ENCODE assay signal across 17 cellular contexts in the genomic region with DNA sequence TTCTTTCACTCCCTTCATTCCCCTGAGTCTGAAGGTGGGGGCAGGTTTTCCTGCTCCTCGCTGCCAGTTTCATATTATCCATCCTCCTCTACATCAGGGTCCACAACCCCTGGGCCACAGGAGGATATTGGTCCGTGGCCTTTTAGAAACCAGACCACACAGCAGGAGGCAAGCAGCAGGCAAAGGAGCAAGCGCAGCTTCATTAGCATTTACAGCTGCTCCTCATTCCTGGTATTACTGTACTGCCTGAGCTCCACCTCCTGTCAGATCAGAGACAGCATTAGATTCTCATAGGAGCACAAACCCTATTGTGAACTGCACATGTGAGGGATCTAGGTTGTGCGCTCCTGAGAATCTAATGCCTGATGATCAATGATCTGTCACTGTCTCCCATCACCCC.
DNase-seq lines count a peak whose midpoint lies in the region; ATAC-seq and TF ChIP-seq lines count a peak whose summit lies in the region.
"Had no signal": no experiment of that assay in that cellular context is flagged by ENCODE, and none has a peak within 500 bp of the region (broad histone marks: within the 10 kb centered on the region; RNA-seq: fewer than 3 reads in every experiment).

No MANE protein-coding gene starts in this region.

- no peaks in the 10 kb centered on the region for H3K36me3 ChIP-seq in GM23338 (ENCODE audit: insufficient read depth)
- H3K36me3 ChIP-seq in IMR-90 (ENCODE audit: control insufficient read depth, insufficient read depth, low read length): no peaks in the 10 kb centered on the region
- no peaks in the 10 kb centered on the region for H3K36me3 ChIP-seq in Panc1 (ENCODE audit: control insufficient read depth, insufficient read depth, low read length)
- no peaks in the 10 kb centered on the region for H3K36me3 ChIP-seq in mesendoderm (ENCODE audit: control insufficient read depth, insufficient read depth, low read length)
- H3K36me3 ChIP-seq: SJSA1 had no signal

- no peak overlapping the region for H3K56ac ChIP-seq in IMR-90 (ENCODE audit: extremely low read depth, insufficient read depth, low read length)
- no peak overlapping the region for H3K56ac ChIP-seq in mesendoderm (ENCODE audit: low read length)

- H2BK15ac ChIP-seq in IMR-90 (ENCODE audit: low read depth, low read length): peak overlapping the region; percentile 81; the same call in 1 of the 3 replicates
- no peak overlapping the region for H2BK15ac ChIP-seq in mesendoderm (replicated peaks; ENCODE audit: low read depth)

- H3K27ac ChIP-seq in GM23338 (ENCODE audit: low read depth) (no peak overlapping the region), IMR-90 (ENCODE audit: insufficient read depth, low read length) (no peak overlapping the region), Panc1 (ENCODE audit: low read length) (peak overlapping the region; percentile 37; the same call in 1 of the 2 replicates), mesendoderm (ENCODE audit: low read depth, low read length) (no peak overlapping the region)
- H3K27ac ChIP-seq: HL-60, SJSA1 had no signal

- in situ Hi-C loops in IMR-90 (cut with MboI; ENCODE audit: low sequenced_read_pairs): no loop called here
- in situ Hi-C loops in Panc1 (cut with HindIII; ENCODE audit: low pct_unique_long_range_greater_than_20kb, low sequenced_read_pairs): no loop called here

- H2AFZ ChIP-seq in GM23338 (no peak overlapping the region), IMR-90 (replicated peaks; ENCODE audit: low read length, poor library complexity) (peak overlapping the region; percentile 16)

- H3K9me3 ChIP-seq in IMR-90 (ENCODE audit: control insufficient read depth, insufficient read depth, low read length) (no peaks in the 10 kb centered on the region), Panc1 (ENCODE audit: control insufficient read depth, insufficient read depth, low read depth, low read length) (no peaks in the 10 kb centered on the region)
- H3K9me3 ChIP-seq: SJSA1 had no signal

- no peak overlapping the region for H3K4me3 ChIP-seq in GM23338
- H3K4me3 ChIP-seq in IMR-90 (ENCODE audit: insufficient read depth, low read depth, low read length): no peak overlapping the region
- no peak overlapping the region for H3K4me3 ChIP-seq in Panc1 (ENCODE audit: low read depth in 2 of 2, low read length in 2 of 2)
- no peak overlapping the region for H3K4me3 ChIP-seq in mesendoderm (ENCODE audit: low read length)
- H3K4me3 ChIP-seq: SJSA1 had no signal

- no peak overlapping the region for H3K4me2 ChIP-seq in GM23338
- H3K4me2 ChIP-seq in IMR-90 (ENCODE audit: low read depth, low read length): no peak overlapping the region
- H3K4me2 ChIP-seq in mesendoderm (ENCODE audit: low read length): no peak overlapping the region

- H3K79me1 ChIP-seq in IMR-90 (ENCODE audit: low read depth in 1 of 2, low read length in 2 of 2): no peaks in the 10 kb centered on the region
- no peaks in the 10 kb centered on the region for H3K79me1 ChIP-seq in mesendoderm (ENCODE audit: low read length)

- H4K20me1 ChIP-seq in GM23338 (replicated peaks; ENCODE audit: insufficient read depth): no peaks in the 10 kb centered on the region
- H4K20me1 ChIP-seq in IMR-90 (ENCODE audit: insufficient read depth, low read length): no peaks in the 10 kb centered on the region

- H3K4me1 ChIP-seq in GM23338 (ENCODE audit: insufficient read depth) (peaks cover 5% of the 10 kb centered on the region; the same call in 1 of the 2 replicates), IMR-90 (ENCODE audit: control insufficient read depth, insufficient read depth, low read length) (peaks cover 5% of the 10 kb centered on the region; the same call in 1 of the 2 replicates), Panc1 (ENCODE audit: control insufficient read depth, insufficient read depth, low read length) (no peaks in the 10 kb centered on the region), mesendoderm (ENCODE audit: control insufficient read depth, low read depth, low read length) (peaks cover 2% of the 10 kb centered on the region)

- no peak overlapping the region for H2AK9ac ChIP-seq in IMR-90 (replicated peaks; ENCODE audit: low read depth, low read length, poor library complexity)

- 0 out of 3 replicates have a peak, but pooled peaks have one; percentile 39 for ATAC-seq in GM23338
- ATAC-seq in IMR-90 (ENCODE audit: low read depth): no peak
- no peak for ATAC-seq in Panc1

- no peak for TF ChIP-seq POLR2A in IMR-90 (IDR thresholded peaks at IDR 0.05; ENCODE audit: low read depth, low read length)

- peak overlapping the region; percentile 61; the same call in 1 of the 2 replicates for H2BK20ac ChIP-seq in IMR-90 (ENCODE audit: low read depth, low read length)

- peaks cover 12% of the 10 kb centered on the region; the same call in 2 of the 3 replicates for H3K4me1 Mint-ChIP-seq in GM23338
- peaks cover 6% of the 10 kb centered on the region for H3K4me1 Mint-ChIP-seq in nephron progenitor cell
- H3K4me1 Mint-ChIP-seq: CD8-positive, alpha-beta memory T cell had no signal

- H3K9ac ChIP-seq in IMR-90 (ENCODE audit: low read depth, low read length): no peak overlapping the region
- H3K9ac ChIP-seq in mesendoderm (ENCODE audit: low read length): no peak overlapping the region

- dilution Hi-C loops in IMR-90 (cut with HindIII; ENCODE audit: low sequenced_read_pairs, unreplicated experiment): no loop called here

- H3K27me3 Mint-ChIP-seq in GM23338 (ENCODE audit: insufficient read depth, low read depth, poor library complexity): no peaks in the 10 kb centered on the region
- no peaks in the 10 kb centered on the region for H3K27me3 Mint-ChIP-seq in nephron progenitor cell (ENCODE audit: low read depth, poor library complexity)

- H3K27ac Mint-ChIP-seq in GM23338: no peak overlapping the region
- H3K27ac Mint-ChIP-seq in nephron progenitor cell: no peak overlapping the region
- H3K27ac Mint-ChIP-seq: CD8-positive, alpha-beta memory T cell had no signal

- H3K18ac ChIP-seq in IMR-90 (ENCODE audit: low read depth, low read length): no peak overlapping the region
- no peak overlapping the region for H3K18ac ChIP-seq in mesendoderm (ENCODE audit: low read length)

- H2BK120ac ChIP-seq in IMR-90 (ENCODE audit: low read depth, low read length) (no peak overlapping the region), mesendoderm (ENCODE audit: low read depth, low read length) (no peak overlapping the region)

- no peaks in the 10 kb centered on the region for H3K9me2 ChIP-seq in GM23338 (ENCODE audit: insufficient read depth)

- no peak for TF ChIP-seq RAD21 in IMR-90 (IDR thresholded peaks at IDR 0.05; ENCODE audit: low read length)

- H4K91ac ChIP-seq in IMR-90 (ENCODE audit: insufficient read depth, low read depth, low read length): peak overlapping the region; percentile 53; the same call in 1 of the 2 replicates

- POLR2A ChIA-PET in IMR-90 (lab: Charles Lee; ENCODE audit: unreplicated experiment): no interaction called here
- POLR2A ChIA-PET in Panc1 (lab: Charles Lee): no interaction called here

- H4K5ac ChIP-seq in IMR-90 (ENCODE audit: low read depth, low read length): no peak overlapping the region
- H4K5ac ChIP-seq in mesendoderm (ENCODE audit: low read length): no peak overlapping the region

- no CpG with 5 or more reads among the region's 4 CpGs for WGBS in IMR-90 (ENCODE audit: extremely low coverage in 2 of 2, insufficient read length in 1 of 2), 2 experiments
- WGBS in mesendoderm (ENCODE audit: extremely low coverage, insufficient coverage, low lambda C conversion rate): no CpG with 5 or more reads among the region's 4 CpGs

- no peak overlapping the region for H3K4me3 Mint-ChIP-seq in GM23338
- H3K4me3 Mint-ChIP-seq in nephron progenitor cell: no peak overlapping the region
- H3K4me3 Mint-ChIP-seq: CD8-positive, alpha-beta memory T cell; H9 had no signal

- DNase-seq in GM23338 (ENCODE audit: low spot score) (no peak), IMR-90 (no peak), Panc1 (ENCODE audit: low read depth, low spot score) (no peak), mesendoderm (peak; percentile 38), RKO (ENCODE audit: low spot score) (no peak), amygdala (lab: John Stamatoyannopoulos, UW) (no peak), nephron progenitor cell (no peak)
- DNase-seq: C1 segment of cervical spinal cord; CD8-positive, alpha-beta memory T cell; DMS79; H9; NCI-H1417; NCI-H1930; NCI-H446; NCI-H748 treated with DMSO at 0.1 percent for 48 hours had no signal

- H2BK5ac ChIP-seq in IMR-90 (ENCODE audit: low read depth, low read length, poor library complexity, severe bottlenecking) (no peak overlapping the region), mesendoderm (ENCODE audit: low read length) (peak overlapping the region; percentile 21)

- H3F3A ChIP-seq in GM23338 (replicated peaks; ENCODE audit: low read depth): no peaks in the 10 kb centered on the region

- TF ChIP-seq CTCF in GM23338 (conservative IDR thresholded peaks at IDR 0.05; ENCODE audit: low read depth in 2 of 2) (no peak), IMR-90 (conservative IDR thresholded peaks at IDR 0.05; ENCODE audit: low read depth, low read length) (no peak), Panc1 (IDR thresholded peaks at IDR 0.05) (no peak), nephron progenitor cell (IDR thresholded peaks at IDR 0.05) (no peak)

- H2AK5ac ChIP-seq in IMR-90 (ENCODE audit: low read depth, low read length) (peak overlapping the region; percentile 20), mesendoderm (ENCODE audit: low read length) (no peak overlapping the region)

- intact Hi-C loops in IMR-90 (cut with micrococcal nuclease) (no loop called here), Panc1 (cut with micrococcal nuclease; ENCODE audit: unreplicated experiment) (no loop called here)

- no peak overlapping the region; the same call in 1 of the 2 replicates for H3K14ac ChIP-seq in IMR-90 (replicated peaks; ENCODE audit: low read depth, low read length)

- peak overlapping the region in 1 of 2 experiments; percentile 34; a peak in 1 of 4 replicates for H4K8ac ChIP-seq in IMR-90 (ENCODE audit: low read depth in 2 of 2, low read length in 2 of 2)
- no peak overlapping the region for H4K8ac ChIP-seq in mesendoderm (ENCODE audit: low read depth, low read length)

- H3K79me2 ChIP-seq in GM23338 (replicated peaks; ENCODE audit: insufficient read depth): no peaks in the 10 kb centered on the region
- H3K79me2 ChIP-seq in mesendoderm (ENCODE audit: control insufficient read depth, insufficient read depth, low read length): no peaks in the 10 kb centered on the region

- H3K36me3 Mint-ChIP-seq in GM23338 (ENCODE audit: low read depth) (no peaks in the 10 kb centered on the region), nephron progenitor cell (ENCODE audit: low read depth) (no peaks in the 10 kb centered on the region)
- H3K36me3 Mint-ChIP-seq: CD8-positive, alpha-beta memory T cell had no signal

- no TSS peak for BruUV-seq in IMR-90 (replicated peaks; lab: Mats Ljungman, UMichigan)
- no TSS peak for BruUV-seq in Panc1 (replicated peaks; lab: Mats Ljungman, UMichigan)

- H3K27me3 ChIP-seq in GM23338 (ENCODE audit: insufficient read depth): no peaks in the 10 kb centered on the region
- no peaks in the 10 kb centered on the region for H3K27me3 ChIP-seq in IMR-90 (ENCODE audit: control insufficient read depth, insufficient read depth, low read length)
- H3K27me3 ChIP-seq in Panc1 (ENCODE audit: control insufficient read depth, insufficient read depth, low read length): no peaks in the 10 kb centered on the region
- no peaks in the 10 kb centered on the region for H3K27me3 ChIP-seq in mesendoderm (ENCODE audit: insufficient read depth, low read length, poor library complexity)
- H3K27me3 ChIP-seq: SJSA1 had no signal

- peaks cover 6% of the 10 kb centered on the region; the same call in 1 of the 2 replicates for H3K9me1 ChIP-seq in IMR-90 (ENCODE audit: insufficient read depth, low read length)

- CTCF ChIA-PET in IMR-90 (lab: Yijun Ruan, JAX) (no interaction called here), Panc1 (lab: Charles Lee) (interaction anchor here (0.6 kb wide), 1 partner anchor 363 kb away, joined by 3 read pairs; no protein-coding TSS in a partner anchor)

- H3K23ac ChIP-seq in IMR-90 (ENCODE audit: low read depth, low read length) (no peak overlapping the region), mesendoderm (ENCODE audit: low read length) (no peak overlapping the region)

- H3K4ac ChIP-seq in IMR-90 (ENCODE audit: low read depth, low read length) (no peak overlapping the region; the same call in none of the 2 replicates), mesendoderm (ENCODE audit: low read depth, low read length) (no peak overlapping the region)

- no peaks in the 10 kb centered on the region for H3K9me3 Mint-ChIP-seq in GM23338
- H3K9me3 Mint-ChIP-seq in nephron progenitor cell: no peaks in the 10 kb centered on the region
- H3K9me3 Mint-ChIP-seq: CD8-positive, alpha-beta memory T cell; H9 had no signal
